13 cellular contexts compared by ENCODE assay signal in the genomic region with DNA sequence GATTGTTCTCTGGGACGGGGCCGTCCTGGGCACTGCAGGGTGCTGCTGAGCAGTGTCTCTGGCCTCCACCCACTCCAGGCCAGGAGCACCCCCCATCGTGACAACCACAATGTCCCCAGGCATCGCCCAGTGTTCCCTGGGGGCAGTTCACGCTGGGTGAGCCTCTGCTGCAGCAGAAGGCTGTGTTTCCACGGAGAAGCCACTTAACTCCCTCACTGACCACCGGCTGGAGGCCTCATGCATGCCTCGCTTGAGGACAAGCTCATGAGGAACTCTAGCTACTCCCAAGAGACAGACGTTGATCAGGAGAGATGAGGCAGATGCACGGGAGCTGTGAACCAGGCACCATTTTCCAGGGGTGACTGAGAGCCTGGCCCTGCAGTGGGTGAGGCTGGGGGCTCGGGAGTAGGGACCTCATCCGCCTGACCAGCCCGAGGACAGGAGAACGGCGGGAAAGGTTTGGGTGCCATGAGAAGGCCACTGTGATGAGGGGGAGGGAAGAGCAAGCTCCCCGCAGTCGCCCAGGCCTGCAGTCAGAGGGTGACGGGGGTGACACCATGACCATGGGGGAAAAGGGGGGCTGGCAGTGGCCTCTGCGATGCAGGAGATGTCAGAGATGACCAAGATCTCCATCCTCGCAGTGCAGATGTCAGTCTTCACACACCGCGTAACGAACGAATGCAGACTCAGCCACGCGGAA.
"Had no signal": no experiment of that assay in that cellular context is flagged by ENCODE, and none has a peak within 500 bp of the region (broad histone marks: within the 10 kb centered on the region; RNA-seq: fewer than 3 reads in every experiment).

No MANE protein-coding gene starts in this region.

- DNase-seq: activated CD4-positive, alpha-beta T cell treated with anti-CD3 and anti-CD28 coated beads, Interleukin-2, amount 10 ng/mL, durations not matched to agents 7 days and 5 days; activated CD8-positive, alpha-beta memory T cell treated with anti-CD3 and anti-CD28 coated beads for 24 hours; activated naive CD4-positive, alpha-beta T cell treated with Interleukin-2 at 50 U/mL for 16 hours; activated naive CD8-positive, alpha-beta T cell treated with anti-CD3 and anti-CD28 coated beads, Interleukin-2, amount 50 U/mL, for 24 hours; foreskin melanocyte; heart right ventricle; mesendoderm; stimulated activated CD4-positive, alpha-beta T cell treated with anti-CD3 and anti-CD28 coated beads, Interleukin-15, amount 100 ng/mL, for 24 hours; stimulated activated CD4-positive, alpha-beta T cell treated with anti-CD3 and anti-CD28 coated beads, Interleukin-4, amount 100 ng/mL, for 24 hours; T-cell had no signal

- H3K4me2 ChIP-seq: neural progenitor cell had no signal

- H3K27ac Mint-ChIP-seq: activated CD4-positive, alpha-beta T cell treated with anti-CD3 and anti-CD28 coated beads, Interleukin-2, amount 10 ng/mL, durations not matched to agents 7 days and 5 days; activated naive CD8-positive, alpha-beta T cell treated with anti-CD3 and anti-CD28 coated beads, Interleukin-2, amount 50 U/mL, for 24 hours; neural progenitor cell; T-cell; WTC11 had no signal

- H3K9me3 ChIP-seq: ascending aorta had no signal

- H3K27me3 Mint-ChIP-seq: activated CD4-positive, alpha-beta T cell treated with anti-CD3 and anti-CD28 coated beads, Interleukin-2, amount 10 ng/mL, durations not matched to agents 7 days and 5 days; activated naive CD8-positive, alpha-beta T cell treated with anti-CD3 and anti-CD28 coated beads, Interleukin-2, amount 50 U/mL, for 24 hours; T-cell had no signal

- H3K36me3 ChIP-seq: neural progenitor cell had no signal

- H3K9ac ChIP-seq: neural progenitor cell had no signal

- H3K9me3 Mint-ChIP-seq: activated CD4-positive, alpha-beta T cell treated with anti-CD3 and anti-CD28 coated beads, Interleukin-2, amount 10 ng/mL, durations not matched to agents 7 days and 5 days; activated naive CD8-positive, alpha-beta T cell treated with anti-CD3 and anti-CD28 coated beads, Interleukin-2, amount 50 U/mL, for 24 hours; neural progenitor cell; T-cell had no signal

- H3K4me3 Mint-ChIP-seq: activated CD4-positive, alpha-beta T cell treated with anti-CD3 and anti-CD28 coated beads, Interleukin-2, amount 10 ng/mL, durations not matched to agents 7 days and 5 days; activated naive CD8-positive, alpha-beta T cell treated with anti-CD3 and anti-CD28 coated beads, Interleukin-2, amount 50 U/mL, for 24 hours; neural progenitor cell; T-cell; WTC11 had no signal

- H3K4me1 ChIP-seq: neural progenitor cell had no signal

- H3K4me3 ChIP-seq: ascending aorta, heart right ventricle, neural progenitor cell had no signal

- ATAC-seq: activated naive CD8-positive, alpha-beta T cell treated with anti-CD3 and anti-CD28 coated beads, Interleukin-2, amount 50 U/mL, for 24 hours; heart right ventricle; T-cell; WTC11 had no signal

- H3K27ac ChIP-seq: ascending aorta, heart right ventricle, neural progenitor cell had no signal

- H3K27me3 ChIP-seq: ascending aorta, heart right ventricle, neural progenitor cell had no signal
